2 cellular contexts compared by ENCODE assay signal in the genomic region with DNA sequence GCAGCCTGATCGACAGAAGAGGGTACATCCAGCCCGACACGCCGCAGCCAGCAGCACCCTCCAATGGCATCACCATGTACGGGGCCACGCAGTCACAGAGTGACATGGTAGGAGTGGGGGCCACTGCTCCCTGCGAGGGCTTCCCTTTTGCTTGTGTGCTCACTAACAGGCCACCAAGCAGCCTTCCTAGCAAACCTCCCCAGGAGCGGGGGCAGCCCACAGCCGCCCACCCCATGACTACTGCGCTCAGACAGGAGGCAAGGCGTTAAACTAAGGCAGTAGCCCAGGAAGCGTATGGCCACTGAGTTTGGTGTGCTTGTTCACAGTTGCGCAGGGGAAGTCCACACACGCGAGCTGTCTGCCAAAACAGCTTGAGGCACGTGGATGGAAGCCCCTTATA.
TF ChIP-seq lines count a peak whose summit lies in the region.

No MANE protein-coding gene starts in this region.

TF ChIP-seq in IMR-90, 13 proteins besides CTCF, POLR2A, EP300 and RAD21:
- TF ChIP-seq BHLHE40 (IDR thresholded peaks at IDR 0.05; ENCODE audit: low read depth, low read length) (no peak), CHD1 (IDR thresholded peaks at IDR 0.05; ENCODE audit: low read depth, low read length) (no peak), CEBPB (IDR thresholded peaks at IDR 0.05; ENCODE audit: low read depth, low read length) (no peak), MAFK (IDR thresholded peaks at IDR 0.05; ENCODE audit: low read depth, low read length) (no peak), FOS (IDR thresholded peaks at IDR 0.05; ENCODE audit: low read depth, low read length) (no peak), MXI1 (IDR thresholded peaks at IDR 0.05; ENCODE audit: borderline replicate concordance, low read depth, low read length) (no peak), NFE2L2 (IDR thresholded peaks at IDR 0.05; ENCODE audit: low read depth, low read length) (no peak), RFX5 (IDR thresholded peaks at IDR 0.05; ENCODE audit: low read depth, low read length) (no peak), MAZ (IDR thresholded peaks at IDR 0.05; ENCODE audit: borderline replicate concordance, low read depth, low read length) (no peak), USF2 (IDR thresholded peaks at IDR 0.05; ENCODE audit: low read depth, low read length) (no peak), RCOR1 (IDR thresholded peaks at IDR 0.05; ENCODE audit: insufficient replicate concordance, low read length) (no peak)
- TF ChIP-seq, protein P1, sequence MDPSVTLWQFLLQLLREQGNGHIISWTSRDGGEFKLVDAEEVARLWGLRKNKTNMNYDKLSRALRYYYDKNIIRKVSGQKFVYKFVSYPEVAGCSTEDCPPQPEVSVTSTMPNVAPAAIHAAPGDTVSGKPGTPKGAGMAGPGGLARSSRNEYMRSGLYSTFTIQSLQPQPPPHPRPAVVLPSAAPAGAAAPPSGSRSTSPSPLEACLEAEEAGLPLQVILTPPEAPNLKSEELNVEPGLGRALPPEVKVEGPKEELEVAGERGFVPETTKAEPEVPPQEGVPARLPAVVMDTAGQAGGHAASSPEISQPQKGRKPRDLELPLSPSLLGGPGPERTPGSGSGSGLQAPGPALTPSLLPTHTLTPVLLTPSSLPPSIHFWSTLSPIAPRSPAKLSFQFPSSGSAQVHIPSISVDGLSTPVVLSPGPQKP (IDR thresholded peaks at IDR 0.05; ENCODE audit: borderline replicate concordance, low read depth, low read length): no peak

TF ChIP-seq in H1, 55 proteins besides CTCF, POLR2A, EP300 and RAD21:
- TF ChIP-seq TAF1 (IDR thresholded peaks at IDR 0.05; ENCODE audit: low read depth, low read length): no peak
- no peak for TF ChIP-seq GABPA (IDR thresholded peaks at IDR 0.05; ENCODE audit: borderline replicate concordance, insufficient read depth, low read length)
- TF ChIP-seq ASH2L (IDR thresholded peaks at IDR 0.05; ENCODE audit: low read length): no peak
- TF ChIP-seq RNF2 (IDR thresholded peaks at IDR 0.05; ENCODE audit: borderline replicate concordance, low read depth, low read length, missing control alignments, poor library complexity, severe bottlenecking): no peak
- TF ChIP-seq, protein P2, sequence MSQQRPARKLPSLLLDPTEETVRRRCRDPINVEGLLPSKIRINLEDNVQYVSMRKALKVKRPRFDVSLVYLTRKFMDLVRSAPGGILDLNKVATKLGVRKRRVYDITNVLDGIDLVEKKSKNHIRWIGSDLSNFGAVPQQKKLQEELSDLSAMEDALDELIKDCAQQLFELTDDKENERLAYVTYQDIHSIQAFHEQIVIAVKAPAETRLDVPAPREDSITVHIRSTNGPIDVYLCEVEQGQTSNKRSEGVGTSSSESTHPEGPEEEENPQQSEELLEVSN (IDR thresholded peaks at IDR 0.05): no peak
- no peak for TF ChIP-seq SP4 (IDR thresholded peaks at IDR 0.05; ENCODE audit: low read length)
- TF ChIP-seq CBX5 (IDR thresholded peaks at IDR 0.05; ENCODE audit: low read depth, low read length): no peak
- TF ChIP-seq SIN3A (conservative IDR thresholded peaks at IDR 0.05 in 1 of 2, IDR thresholded peaks at IDR 0.05 in 1 of 2; ENCODE audit: low read depth in 1 of 2, low read length in 2 of 2): no peak
- TF ChIP-seq NRF1 (IDR thresholded peaks at IDR 0.05; ENCODE audit: low read depth, low read length): no peak
- TF ChIP-seq USF2 (IDR thresholded peaks at IDR 0.05; ENCODE audit: low read length): no peak
- TF ChIP-seq PHF8 (conservative IDR thresholded peaks at IDR 0.05; ENCODE audit: low read depth, low read length): no peak
- no peak for TF ChIP-seq KDM1A (IDR thresholded peaks at IDR 0.05; ENCODE audit: borderline replicate concordance, low read length)
- no peak for TF ChIP-seq CBX8 (IDR thresholded peaks at IDR 0.05; ENCODE audit: borderline replicate concordance, low read depth, low read length)
- TF ChIP-seq YY1 (IDR thresholded peaks at IDR 0.05; ENCODE audit: low read depth, low read length): no peak
- no peak for TF ChIP-seq KDM4A (IDR thresholded peaks at IDR 0.05; ENCODE audit: low read depth, low read length, severe bottlenecking)
- TF ChIP-seq TCF12 (IDR thresholded peaks at IDR 0.05; ENCODE audit: low read depth, low read length): no peak
- no peak for TF ChIP-seq CREB1 (IDR thresholded peaks at IDR 0.05)
- no peak for TF ChIP-seq BCL11A (IDR thresholded peaks at IDR 0.05; ENCODE audit: low read depth in 2 of 2, low read length in 2 of 2)
